ENCODE assay signal across 5 cellular contexts in genomic region chr1:168369655-168370054, GRCh38.
"Had no signal": no experiment of that assay in that cellular context is flagged by ENCODE, and none has a peak within 500 bp of the region (broad histone marks: within the 10 kb centered on the region; RNA-seq: fewer than 3 reads in every experiment).

No MANE protein-coding gene starts in this region.

- H3K9me3 Mint-ChIP-seq: GM23338, H9 had no signal

- H3K4me3 Mint-ChIP-seq: GM23338, H9 had no signal

- H3K4me3 ChIP-seq: GM23338 had no signal

- H3K27ac Mint-ChIP-seq: GM23338, H9 had no signal

- H3K4me1 Mint-ChIP-seq: GM23338 had no signal

- DNase-seq: H9, HCEC 1CT, IMR-90, KBM-7 had no signal
